ENCODE assay signal across 35 cellular contexts in the genomic region with DNA sequence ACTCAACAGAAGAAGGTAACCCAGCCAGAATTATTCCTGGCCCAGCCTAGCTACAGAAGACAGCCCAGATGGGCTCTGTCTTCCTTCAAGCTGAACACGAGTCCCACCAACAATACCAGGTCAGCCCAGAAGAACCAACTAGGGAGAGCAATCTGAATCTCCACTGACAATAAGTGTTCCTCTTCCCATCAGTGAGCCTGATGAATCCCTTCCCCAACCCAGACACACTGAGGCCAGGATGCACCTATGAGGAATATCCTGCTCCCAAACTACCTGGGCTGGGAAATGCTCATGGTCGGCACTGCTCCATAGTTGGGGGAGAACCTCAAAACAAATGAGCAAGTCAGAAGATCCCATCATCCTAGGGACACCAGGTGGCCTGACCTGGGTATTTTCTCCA.
"Had no signal": no experiment of that assay in that cellular context is flagged by ENCODE, and none has a peak within 500 bp of the region (broad histone marks: within the 10 kb centered on the region; RNA-seq: fewer than 3 reads in every experiment).

No MANE protein-coding gene starts in this region.

- H3K27me3 ChIP-seq: body of pancreas, brain microvascular endothelial cell, breast epithelium had no signal

- H3K4me3 ChIP-seq: body of pancreas, breast epithelium had no signal

- ATAC-seq: activated CD4-positive, alpha-beta T cell treated with anti-CD3 and anti-CD28 coated beads for 36 hours; activated CD4-positive, CD25-positive, alpha-beta regulatory T cell treated with anti-CD3 and anti-CD28 coated beads, Interleukin-2, amount 50 U/mL, for 24 hours; activated CD8-positive, alpha-beta memory T cell treated with anti-CD3 and anti-CD28 coated beads, Interleukin-2, amount 10 ng/mL, durations not matched to agents 7 days and 5 days; activated CD8-positive, alpha-beta T cell treated with anti-CD3 and anti-CD28 coated beads, Interleukin-2, amount 10 ng/mL, durations not matched to agents 7 days and 5 days; activated naive CD8-positive, alpha-beta T cell treated with anti-CD3 and anti-CD28 coated beads, Interleukin-2, amount 50 U/mL, for 24 hours; body of pancreas had no signal

- DNase-seq: activated CD4-positive, alpha-beta memory T cell treated with anti-CD3 and anti-CD28 coated beads, Interleukin-2, amount 10 ng/mL, durations not matched to agents 7 days and 5 days; activated CD4-positive, alpha-beta T cell treated with anti-CD3 and anti-CD28 coated beads for 1 hour; activated CD4-positive, alpha-beta T cell treated with anti-CD3 and anti-CD28 coated beads for 36 hours; activated CD4-positive, alpha-beta T cell treated with anti-CD3 and anti-CD28 coated beads for 48 hours; activated CD4-positive, alpha-beta T cell treated with anti-CD3 and anti-CD28 coated beads, Interleukin-2, amount 10 ng/mL, durations not matched to agents 7 days and 5 days; activated CD4-positive, alpha-beta T cell treated with anti-CD3 and anti-CD28 coated beads, Interleukin-2, amount 50 U/mL, for 48 hours; activated CD4-positive, CD25-positive, alpha-beta regulatory T cell; activated CD8-positive, alpha-beta memory T cell treated with anti-CD3 and anti-CD28 coated beads for 24 hours; activated CD8-positive, alpha-beta memory T cell treated with anti-CD3 and anti-CD28 coated beads, Interleukin-2, amount 10 ng/mL, durations not matched to agents 7 days and 5 days; activated CD8-positive, alpha-beta memory T cell treated with anti-CD3 and anti-CD28 coated beads, Interleukin-2, amount 50 U/mL, for 48 hours; activated CD8-positive, alpha-beta T cell treated with anti-CD3 and anti-CD28 coated beads, Interleukin-2, amount 10 ng/mL, durations not matched to agents 7 days and 5 days; activated effector memory CD4-positive, alpha-beta T cell treated with Interleukin-2 at 50 U/mL for 16 hours; activated gamma-delta T cell; activated naive CD4-positive, alpha-beta T cell treated with anti-CD3 and anti-CD28 coated beads, Interleukin-2, amount 10 ng/mL, durations not matched to agents 7 days and 5 days; activated naive CD4-positive, alpha-beta T cell treated with Interleukin-2 at 50 U/mL for 16 hours; activated naive CD8-positive, alpha-beta T cell treated with anti-CD3 and anti-CD28 coated beads, Interleukin-2, amount 10 ng/mL, durations not matched to agents 7 days and 5 days; activated naive CD8-positive, alpha-beta T cell treated with anti-CD3 and anti-CD28 coated beads, Interleukin-2, amount 50 U/mL, for 24 hours; activated T-cell treated with anti-CD3 and anti-CD28 coated beads, Interleukin-2, amount 50 U/mL, for 24 hours; activated T-cell treated with anti-CD3 and anti-CD28 coated beads, Interleukin-2, amount 50 U/mL, for 48 hours; amniotic stem cell; aorta; body of pancreas; brain microvascular endothelial cell; central memory CD4-positive, alpha-beta T cell; T-helper 1 cell; T-helper 2 cell; T-helper 9 cell had no signal

- H3K27ac ChIP-seq: body of pancreas, brain microvascular endothelial cell, breast epithelium, VCaP had no signal

- H3K27ac Mint-ChIP-seq: activated CD4-positive, alpha-beta memory T cell treated with anti-CD3 and anti-CD28 coated beads, Interleukin-2, amount 10 ng/mL, durations not matched to agents 7 days and 5 days; activated CD4-positive, alpha-beta T cell treated with anti-CD3 and anti-CD28 coated beads for 36 hours; activated CD4-positive, alpha-beta T cell treated with anti-CD3 and anti-CD28 coated beads, Interleukin-2, amount 10 ng/mL, durations not matched to agents 7 days and 5 days; activated CD8-positive, alpha-beta memory T cell treated with anti-CD3 and anti-CD28 coated beads, Interleukin-2, amount 10 ng/mL, durations not matched to agents 7 days and 5 days; activated CD8-positive, alpha-beta T cell treated with anti-CD3 and anti-CD28 coated beads, Interleukin-2, amount 10 ng/mL, durations not matched to agents 7 days and 5 days; activated naive CD4-positive, alpha-beta T cell treated with anti-CD3 and anti-CD28 coated beads, Interleukin-2, amount 10 ng/mL, durations not matched to agents 7 days and 5 days; activated naive CD4-positive, alpha-beta T cell treated with anti-CD3 and anti-CD28 coated beads, Interleukin-2, amount 50 U/mL, for 24 hours; activated naive CD8-positive, alpha-beta T cell; activated naive CD8-positive, alpha-beta T cell treated with anti-CD3 and anti-CD28 coated beads, Interleukin-2, amount 10 ng/mL, durations not matched to agents 7 days and 5 days; activated naive CD8-positive, alpha-beta T cell treated with anti-CD3 and anti-CD28 coated beads, Interleukin-2, amount 50 U/mL, for 24 hours; activated T-cell treated with anti-CD3 and anti-CD28 coated beads, Interleukin-2, amount 50 U/mL, for 24 hours; activated T-helper 2 cell treated with anti-CD3 and anti-CD28 coated beads, Interferon-gamma antibody, Interleukin-2, Interleukin-4, amounts not matched to agents 10 μg/mL and 5 μg/mL and 100 μg/mL, durations not matched to agents 14 hours and 24 hours and 36 hours; T-helper 1 cell treated with Interleukin-12 subunit alpha and Interleukin-12 subunit beta and Interleukin-4 antibody, amounts not matched to agents 30 μg/mL and 1 μg/mL, for 36 hours; T-helper 2 cell treated with Interferon-gamma antibody and Interleukin-4, amounts not matched to agents 5 μg/mL and 100 μg/mL, for 36 hours had no signal

- H3K27me3 Mint-ChIP-seq: activated CD4-positive, alpha-beta memory T cell treated with anti-CD3 and anti-CD28 coated beads, Interleukin-2, amount 10 ng/mL, durations not matched to agents 7 days and 5 days; activated CD4-positive, alpha-beta T cell treated with anti-CD3 and anti-CD28 coated beads for 36 hours; activated CD4-positive, alpha-beta T cell treated with anti-CD3 and anti-CD28 coated beads, Interleukin-2, amount 10 ng/mL, durations not matched to agents 7 days and 5 days; activated CD8-positive, alpha-beta memory T cell treated with anti-CD3 and anti-CD28 coated beads, Interleukin-2, amount 10 ng/mL, durations not matched to agents 7 days and 5 days; activated naive CD4-positive, alpha-beta T cell treated with anti-CD3 and anti-CD28 coated beads, Interleukin-2, amount 10 ng/mL, durations not matched to agents 7 days and 5 days; activated naive CD8-positive, alpha-beta T cell; activated naive CD8-positive, alpha-beta T cell treated with anti-CD3 and anti-CD28 coated beads, Interleukin-2, amount 10 ng/mL, durations not matched to agents 7 days and 5 days; activated naive CD8-positive, alpha-beta T cell treated with anti-CD3 and anti-CD28 coated beads, Interleukin-2, amount 50 U/mL, for 24 hours; activated T-cell treated with anti-CD3 and anti-CD28 coated beads, Interleukin-2, amount 50 U/mL, for 24 hours had no signal

- H3K9me3 Mint-ChIP-seq: activated naive CD4-positive, alpha-beta T cell treated with anti-CD3 and anti-CD28 coated beads, Interleukin-2, amount 50 U/mL, for 24 hours; activated T-cell treated with anti-CD3 and anti-CD28 coated beads, Interleukin-2, amount 50 U/mL, for 24 hours had no signal

- H3K4me1 Mint-ChIP-seq: activated CD4-positive, alpha-beta memory T cell treated with anti-CD3 and anti-CD28 coated beads, Interleukin-2, amount 10 ng/mL, durations not matched to agents 7 days and 5 days; activated CD4-positive, alpha-beta T cell treated with anti-CD3 and anti-CD28 coated beads for 36 hours; activated CD4-positive, alpha-beta T cell treated with anti-CD3 and anti-CD28 coated beads, Interleukin-2, amount 10 ng/mL, durations not matched to agents 7 days and 5 days; activated CD8-positive, alpha-beta memory T cell treated with anti-CD3 and anti-CD28 coated beads, Interleukin-2, amount 10 ng/mL, durations not matched to agents 7 days and 5 days; activated naive CD4-positive, alpha-beta T cell treated with anti-CD3 and anti-CD28 coated beads, Interleukin-2, amount 10 ng/mL, durations not matched to agents 7 days and 5 days; activated naive CD4-positive, alpha-beta T cell treated with anti-CD3 and anti-CD28 coated beads, Interleukin-2, amount 50 U/mL, for 24 hours; activated naive CD8-positive, alpha-beta T cell treated with anti-CD3 and anti-CD28 coated beads, Interleukin-2, amount 10 ng/mL, durations not matched to agents 7 days and 5 days; activated naive CD8-positive, alpha-beta T cell treated with anti-CD3 and anti-CD28 coated beads, Interleukin-2, amount 50 U/mL, for 24 hours had no signal

- H3K4me3 Mint-ChIP-seq: activated CD4-positive, alpha-beta memory T cell treated with anti-CD3 and anti-CD28 coated beads, Interleukin-2, amount 10 ng/mL, durations not matched to agents 7 days and 5 days; activated CD4-positive, alpha-beta T cell treated with anti-CD3 and anti-CD28 coated beads for 36 hours; activated CD4-positive, alpha-beta T cell treated with anti-CD3 and anti-CD28 coated beads, Interleukin-2, amount 10 ng/mL, durations not matched to agents 7 days and 5 days; activated CD8-positive, alpha-beta memory T cell treated with anti-CD3 and anti-CD28 coated beads, Interleukin-2, amount 10 ng/mL, durations not matched to agents 7 days and 5 days; activated CD8-positive, alpha-beta T cell treated with anti-CD3 and anti-CD28 coated beads, Interleukin-2, amount 10 ng/mL, durations not matched to agents 7 days and 5 days; activated naive CD4-positive, alpha-beta T cell treated with anti-CD3 and anti-CD28 coated beads, Interleukin-2, amount 10 ng/mL, durations not matched to agents 7 days and 5 days; activated naive CD4-positive, alpha-beta T cell treated with anti-CD3 and anti-CD28 coated beads, Interleukin-2, amount 50 U/mL, for 24 hours; activated naive CD8-positive, alpha-beta T cell; activated naive CD8-positive, alpha-beta T cell treated with anti-CD3 and anti-CD28 coated beads, Interleukin-2, amount 10 ng/mL, durations not matched to agents 7 days and 5 days; activated naive CD8-positive, alpha-beta T cell treated with anti-CD3 and anti-CD28 coated beads, Interleukin-2, amount 50 U/mL, for 24 hours; activated T-cell treated with anti-CD3 and anti-CD28 coated beads, Interleukin-2, amount 50 U/mL, for 24 hours; T-helper 1 cell treated with Interleukin-12 subunit alpha and Interleukin-12 subunit beta and Interleukin-4 antibody, amounts not matched to agents 30 μg/mL and 1 μg/mL, for 36 hours; T-helper 2 cell treated with Interferon-gamma antibody and Interleukin-4, amounts not matched to agents 5 μg/mL and 100 μg/mL, for 36 hours had no signal

- H3K9me3 ChIP-seq: body of pancreas, breast epithelium had no signal

- H3K4me1 ChIP-seq: body of pancreas, breast epithelium had no signal

- H3K36me3 Mint-ChIP-seq: activated CD8-positive, alpha-beta memory T cell treated with anti-CD3 and anti-CD28 coated beads, Interleukin-2, amount 10 ng/mL, durations not matched to agents 7 days and 5 days; activated naive CD4-positive, alpha-beta T cell treated with anti-CD3 and anti-CD28 coated beads, Interleukin-2, amount 10 ng/mL, durations not matched to agents 7 days and 5 days; activated naive CD4-positive, alpha-beta T cell treated with anti-CD3 and anti-CD28 coated beads, Interleukin-2, amount 50 U/mL, for 24 hours; activated naive CD8-positive, alpha-beta T cell; activated naive CD8-positive, alpha-beta T cell treated with anti-CD3 and anti-CD28 coated beads, Interleukin-2, amount 10 ng/mL, durations not matched to agents 7 days and 5 days had no signal

- H3K36me3 ChIP-seq: brain microvascular endothelial cell, breast epithelium had no signal
